33 cellular contexts compared by ENCODE assay signal in genomic region chr20:57219071-57219677, GRCh38. TPM values are rescaled to one million over a fixed set of nuclear protein-coding genes. Genes with fewer than 3 reads are reported as not detected.
"Had no signal": no experiment of that assay in that cellular context is flagged by ENCODE, and none has a peak within 500 bp of the region (broad histone marks: within the 10 kb centered on the region; RNA-seq: fewer than 3 reads in every experiment).

No MANE protein-coding gene starts in this region.

- DNase-seq: activated B cell treated with CpG ODN at 0.5 μM for 24 hours; activated CD4-positive, alpha-beta memory T cell treated with anti-CD3 and anti-CD28 coated beads for 36 hours; activated CD4-positive, alpha-beta T cell treated with anti-CD3 and anti-CD28 coated beads for 4 hours; activated CD4-positive, alpha-beta T cell treated with anti-CD3 and anti-CD28 coated beads, Interleukin-2, amount 10 ng/mL, durations not matched to agents 24 days and 14 days; activated CD4-positive, alpha-beta T cell treated with anti-CD3 and anti-CD28 coated beads, Interleukin-2, amount 50 U/mL, for 1 hour; activated CD4-positive, alpha-beta T cell treated with anti-CD3 and anti-CD28 coated beads, Interleukin-2, amount 50 U/mL, for 4 hours; activated CD4-positive, CD25-positive, alpha-beta regulatory T cell treated with anti-CD3 and anti-CD28 coated beads, Interleukin-2, amount 50 U/mL, for 72 hours; activated CD8-positive, alpha-beta memory T cell treated with anti-CD3 and anti-CD28 coated beads, Interleukin-2, amount 50 U/mL, for 4 hours; activated CD8-positive, alpha-beta T cell treated with anti-CD3 and anti-CD28 coated beads for 36 hours; activated effector memory CD4-positive, alpha-beta T cell treated with anti-CD3 and anti-CD28 coated beads, Interleukin-2, amount 50 U/mL, for 16 hours; activated gamma-delta T cell treated with Interleukin-2 at 50 U/mL for 16 hours; activated naive CD4-positive, alpha-beta T cell; activated naive CD4-positive, alpha-beta T cell treated with anti-CD3 and anti-CD28 coated beads, Interleukin-2, amount 10 ng/mL, durations not matched to agents 7 days and 5 days; activated naive CD8-positive, alpha-beta T cell treated with anti-CD3 and anti-CD28 coated beads, Interleukin-2, amount 10 ng/mL, durations not matched to agents 7 days and 5 days; activated naive CD8-positive, alpha-beta T cell treated with anti-CD3 and anti-CD28 coated beads, Interleukin-2, amount 50 U/mL, for 24 hours; activated T-cell treated with anti-CD3 and anti-CD28 coated beads for 4 hours; activated T-cell treated with anti-CD3 and anti-CD28 coated beads, Interleukin-2, amount 50 U/mL, for 1 hour; activated T-cell treated with anti-CD3 and anti-CD28 coated beads, Interleukin-2, amount 50 U/mL, for 4 hours; activated T-cell treated with anti-CD3 and anti-CD28 coated beads, Interleukin-2, amount 50 U/mL, for 72 hours; amygdala; anterior cingulate cortex; caudate nucleus; cerebellar nuclear complex; T-helper 2 cell; T-helper 9 cell had no signal

- H3K27ac ChIP-seq: ascending aorta, cardiac muscle cell, VCaP had no signal

- H3K4me3 ChIP-seq: ascending aorta, cardiac muscle cell had no signal

- FAIRE-seq: TTC549 had no signal

- H3K36me3 ChIP-seq: ascending aorta had no signal

- H3K27me3 ChIP-seq: ascending aorta, cardiac muscle cell had no signal

- ATAC-seq: activated CD8-positive, alpha-beta T cell treated with anti-CD3 and anti-CD28 coated beads for 36 hours; activated naive CD8-positive, alpha-beta T cell treated with anti-CD3 and anti-CD28 coated beads, Interleukin-2, amount 50 U/mL, for 24 hours; activated T-cell treated with anti-CD3 and anti-CD28 coated beads, Interleukin-2, amount 50 U/mL, for 4 hours; activated T-cell treated with anti-CD3 and anti-CD28 coated beads, Interleukin-2, amount 50 U/mL, for 72 hours; activated T-helper 17 cell treated with anti-CD3 and anti-CD28 coated beads, Interleukin-2, amount 50 U/mL, for 72 hours had no signal

- H3K9me3 ChIP-seq: ascending aorta had no signal

- H3K4me1 ChIP-seq: ascending aorta had no signal

RNA-seq across cellular contexts. Expression of gene BMP7, which starts 47.3 kb away (rescaled TPM):
- total RNA-seq: activated B cell treated with CpG ODN at 0.5 μM for 24 hours; activated CD4-positive, alpha-beta memory T cell treated with anti-CD3 and anti-CD28 coated beads for 36 hours; activated CD8-positive, alpha-beta memory T cell treated with anti-CD3 and anti-CD28 coated beads for 36 hours; activated CD8-positive, alpha-beta T cell treated with anti-CD3 and anti-CD28 coated beads for 36 hours; activated naive CD8-positive, alpha-beta T cell treated with anti-CD3 and anti-CD28 coated beads, Interleukin-2, amount 10 ng/mL, durations not matched to agents 7 days and 5 days; activated T-helper 17 cell treated with anti-CD3 and anti-CD28 coated beads, Interleukin-2, amount 50 U/mL, for 72 hours; ascending aorta; bronchial epithelial cell; chondrocyte had no signal
